Comparison of ENCODE assay signal across 1 cellular context in the genomic region with DNA sequence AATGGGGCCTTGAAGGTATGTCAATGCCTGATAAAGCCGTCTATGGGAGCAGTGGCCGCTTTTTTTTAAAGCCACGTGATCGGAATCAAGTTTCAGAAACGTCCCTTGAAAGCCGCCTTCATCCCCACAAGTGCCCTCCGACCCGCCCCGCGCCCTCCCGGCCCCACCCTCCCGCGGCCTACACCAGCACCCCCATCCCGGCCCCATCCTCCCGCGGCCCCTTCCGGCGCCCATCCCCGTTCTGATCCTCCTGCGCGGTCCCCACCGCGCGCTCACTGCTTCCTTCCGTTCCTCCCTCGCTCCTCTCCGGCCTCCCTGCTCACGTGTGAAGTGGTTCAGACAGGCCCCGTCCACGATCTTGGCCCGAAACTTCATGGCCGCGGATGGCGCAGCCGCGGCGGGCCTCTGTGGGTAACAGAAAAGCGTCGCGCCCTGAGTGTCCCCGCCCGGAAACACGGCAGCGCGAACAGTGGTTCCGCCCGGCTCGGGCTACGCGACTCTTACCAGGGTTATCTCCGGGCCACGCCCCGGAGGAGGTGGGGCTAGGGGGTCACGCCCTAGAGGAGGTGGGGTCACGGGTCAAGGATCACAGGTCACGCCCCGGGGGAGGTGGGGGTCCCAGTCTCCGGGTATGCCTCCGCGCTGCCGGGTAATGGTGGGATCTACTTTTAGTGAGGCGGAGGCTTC.
TF ChIP-seq lines count a peak whose summit lies in the region.

Gene HUS1 (minus strand): TSS at position 471 of the 687 bp plus-strand sequence. CDS start 96 bp downstream, at position 375.

TF ChIP-seq in HepG2, 621 proteins besides CTCF, POLR2A, EP300 and RAD21 (continued from another document and continues in another):
- TF ChIP-seq, protein P1, sequence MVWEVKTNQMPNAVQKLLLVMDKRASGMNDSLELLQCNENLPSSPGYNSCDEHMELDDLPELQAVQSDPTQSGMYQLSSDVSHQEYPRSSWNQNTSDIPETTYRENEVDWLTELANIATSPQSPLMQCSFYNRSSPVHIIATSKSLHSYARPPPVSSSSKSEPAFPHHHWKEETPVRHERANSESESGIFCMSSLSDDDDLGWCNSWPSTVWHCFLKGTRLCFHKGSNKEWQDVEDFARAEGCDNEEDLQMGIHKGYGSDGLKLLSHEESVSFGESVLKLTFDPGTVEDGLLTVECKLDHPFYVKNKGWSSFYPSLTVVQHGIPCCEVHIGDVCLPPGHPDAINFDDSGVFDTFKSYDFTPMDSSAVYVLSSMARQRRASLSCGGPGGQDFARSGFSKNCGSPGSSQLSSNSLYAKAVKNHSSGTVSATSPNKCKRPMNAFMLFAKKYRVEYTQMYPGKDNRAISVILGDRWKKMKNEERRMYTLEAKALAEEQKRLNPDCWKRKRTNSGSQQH (CRISPR knock-in tag; IDR thresholded peaks at IDR 0.05; ENCODE audit: low read depth), result peak; percentile 92
- TF ChIP-seq ZNF780A (CRISPR knock-in tag; IDR thresholded peaks at IDR 0.05) (no peak), SP4 (CRISPR knock-in tag; IDR thresholded peaks at IDR 0.05) (peak; percentile 95), ZSCAN9 (CRISPR knock-in tag; IDR thresholded peaks at IDR 0.05; ENCODE audit: borderline replicate concordance) (peak; percentile 44; the same call in 1 of the 2 replicates), ZNF563 (CRISPR knock-in tag; IDR thresholded peaks at IDR 0.05) (peak; percentile 82; the same call in 1 of the 2 replicates), ZNF331 (CRISPR knock-in tag; IDR thresholded peaks at IDR 0.05) (peak; percentile 84), DNMT1 (CRISPR knock-in tag; IDR thresholded peaks at IDR 0.05) (peak; percentile 83), NAIF1 (CRISPR knock-in tag; IDR thresholded peaks at IDR 0.05; ENCODE audit: borderline replicate concordance) (peak; percentile 48; the same call in 1 of the 2 replicates), ZNF543 (CRISPR knock-in tag; IDR thresholded peaks at IDR 0.05) (peak; percentile 93; the same call in 1 of the 2 replicates), ZNF251 (CRISPR knock-in tag; IDR thresholded peaks at IDR 0.05) (no peak), CSRNP2 (CRISPR knock-in tag; conservative IDR thresholded peaks at IDR 0.05; ENCODE audit: low read depth) (0 out of 2 replicates have a peak, but pooled peaks have one; percentile 10), GTF2F1 (IDR thresholded peaks at IDR 0.05; ENCODE audit: low read length) (0 out of 2 replicates have a peak, but pooled peaks have one; percentile 32), ZNF496 (CRISPR knock-in tag; IDR thresholded peaks at IDR 0.05; ENCODE audit: insufficient replicate concordance) (no peak), MAFK (conservative IDR thresholded peaks at IDR 0.05 in 1 of 2, IDR thresholded peaks at IDR 0.05 in 1 of 2; ENCODE audit: low read length in 2 of 2) (no peak), AKNA (CRISPR knock-in tag; IDR thresholded peaks at IDR 0.05; ENCODE audit: borderline replicate concordance) (no peak), CENPT (CRISPR knock-in tag; IDR thresholded peaks at IDR 0.05; ENCODE audit: low read depth) (no peak), JARID2 (CRISPR knock-in tag; IDR thresholded peaks at IDR 0.05; ENCODE audit: insufficient replicate concordance) (no peak), KMT2B (CRISPR knock-in tag; IDR thresholded peaks at IDR 0.05) (peak; percentile 87), ZFP36L2 (CRISPR knock-in tag; IDR thresholded peaks at IDR 0.05) (no peak), ZNF589 (CRISPR knock-in tag; conservative IDR thresholded peaks at IDR 0.05) (peak; percentile 43; the same call in 1 of the 2 replicates), ZNF841 (CRISPR knock-in tag; IDR thresholded peaks at IDR 0.05; ENCODE audit: borderline replicate concordance) (no peak), NCOA1 (CRISPR knock-in tag; IDR thresholded peaks at IDR 0.05) (0 out of 2 replicates have a peak, but pooled peaks have one; percentile 57), ZNF816 (CRISPR knock-in tag; IDR thresholded peaks at IDR 0.05; ENCODE audit: borderline replicate concordance) (peak; percentile 96), SMARCE1 (IDR thresholded peaks at IDR 0.05; ENCODE audit: borderline replicate concordance) (no peak), ZNF749 (CRISPR knock-in tag; IDR thresholded peaks at IDR 0.05; ENCODE audit: borderline replicate concordance) (peak; percentile 57; the same call in 1 of the 2 replicates), PBX2 (CRISPR knock-in tag; IDR thresholded peaks at IDR 0.05) (no peak), AHR (CRISPR knock-in tag; IDR thresholded peaks at IDR 0.05) (peak; percentile 94), ZNF17 (CRISPR knock-in tag; IDR thresholded peaks at IDR 0.05) (no peak), AGO1 (IDR thresholded peaks at IDR 0.05; ENCODE audit: low read depth, low read length, poor library complexity, severe bottlenecking) (no peak), FOSL2 (CRISPR knock-in tag; IDR thresholded peaks at IDR 0.05) (peak; percentile 76), ZBTB7A (CRISPR knock-in tag; IDR thresholded peaks at IDR 0.05) (peak; percentile 72; the same call in 1 of the 2 replicates), SNRNP70 (IDR thresholded peaks at IDR 0.05; ENCODE audit: low read depth, low read length) (no peak), ATF7 (IDR thresholded peaks at IDR 0.05) (no peak), ATF7 (CRISPR knock-in tag; IDR thresholded peaks at IDR 0.05) (peak; percentile 82; the same call in 1 of the 2 replicates), SP5 (CRISPR knock-in tag; IDR thresholded peaks at IDR 0.05; ENCODE audit: borderline replicate concordance, low read depth) (peak; percentile 77; the same call in 1 of the 2 replicates), ZNF562 (CRISPR knock-in tag; IDR thresholded peaks at IDR 0.05; ENCODE audit: borderline replicate concordance) (no peak), SP140L (CRISPR knock-in tag; IDR thresholded peaks at IDR 0.05; ENCODE audit: borderline replicate concordance) (peak; percentile 69; the same call in 1 of the 2 replicates), ZNF556 (CRISPR knock-in tag; IDR thresholded peaks at IDR 0.05; ENCODE audit: borderline replicate concordance) (peak; percentile 98), MYPOP (CRISPR knock-in tag; IDR thresholded peaks at IDR 0.05) (peak; percentile 61; the same call in 1 of the 2 replicates), TSC22D2 (CRISPR knock-in tag; IDR thresholded peaks at IDR 0.05; ENCODE audit: borderline replicate concordance) (peak; percentile 86; the same call in 1 of the 2 replicates), ZFP36L1 (CRISPR knock-in tag; IDR thresholded peaks at IDR 0.05) (no peak), ZNF44 (CRISPR knock-in tag; IDR thresholded peaks at IDR 0.05) (no peak), ZMAT3 (CRISPR knock-in tag; conservative IDR thresholded peaks at IDR 0.05) (peak; percentile 78), ZNF264 (CRISPR knock-in tag; IDR thresholded peaks at IDR 0.05) (peak; percentile 59; the same call in 1 of the 2 replicates), ZNF792 (CRISPR knock-in tag; IDR thresholded peaks at IDR 0.05) (peak; percentile 81; the same call in 1 of the 2 replicates), ZSCAN12 (CRISPR knock-in tag; IDR thresholded peaks at IDR 0.05) (no peak), ZNF343 (CRISPR knock-in tag; IDR thresholded peaks at IDR 0.05) (peak; percentile 90), FOXK2 (IDR thresholded peaks at IDR 0.05) (no peak; the same call in 1 of the 2 replicates), ZMYM3 (CRISPR knock-in tag; IDR thresholded peaks at IDR 0.05) (peak; percentile 48; the same call in 1 of the 2 replicates)
- TF ChIP-seq, protein P2, sequence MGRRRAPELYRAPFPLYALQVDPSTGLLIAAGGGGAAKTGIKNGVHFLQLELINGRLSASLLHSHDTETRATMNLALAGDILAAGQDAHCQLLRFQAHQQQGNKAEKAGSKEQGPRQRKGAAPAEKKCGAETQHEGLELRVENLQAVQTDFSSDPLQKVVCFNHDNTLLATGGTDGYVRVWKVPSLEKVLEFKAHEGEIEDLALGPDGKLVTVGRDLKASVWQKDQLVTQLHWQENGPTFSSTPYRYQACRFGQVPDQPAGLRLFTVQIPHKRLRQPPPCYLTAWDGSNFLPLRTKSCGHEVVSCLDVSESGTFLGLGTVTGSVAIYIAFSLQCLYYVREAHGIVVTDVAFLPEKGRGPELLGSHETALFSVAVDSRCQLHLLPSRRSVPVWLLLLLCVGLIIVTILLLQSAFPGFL (CRISPR knock-in tag; IDR thresholded peaks at IDR 0.05), result 0 out of 2 replicates have a peak, but pooled peaks have one; percentile 23
- TF ChIP-seq, protein P3, sequence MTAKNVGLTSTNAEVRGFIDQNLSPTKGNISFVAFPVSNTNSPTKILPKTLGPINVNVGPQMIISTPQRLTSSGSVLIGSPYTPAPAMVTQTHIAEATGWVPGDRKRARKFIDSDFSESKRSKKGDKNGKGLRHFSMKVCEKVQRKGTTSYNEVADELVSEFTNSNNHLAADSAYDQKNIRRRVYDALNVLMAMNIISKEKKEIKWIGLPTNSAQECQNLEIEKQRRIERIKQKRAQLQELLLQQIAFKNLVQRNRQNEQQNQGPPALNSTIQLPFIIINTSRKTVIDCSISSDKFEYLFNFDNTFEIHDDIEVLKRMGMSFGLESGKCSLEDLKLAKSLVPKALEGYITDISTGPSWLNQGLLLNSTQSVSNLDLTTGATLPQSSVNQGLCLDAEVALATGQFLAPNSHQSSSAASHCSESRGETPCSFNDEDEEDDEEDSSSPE (CRISPR knock-in tag; IDR thresholded peaks at IDR 0.05), result peak; percentile 75
- TF ChIP-seq, protein P4, sequence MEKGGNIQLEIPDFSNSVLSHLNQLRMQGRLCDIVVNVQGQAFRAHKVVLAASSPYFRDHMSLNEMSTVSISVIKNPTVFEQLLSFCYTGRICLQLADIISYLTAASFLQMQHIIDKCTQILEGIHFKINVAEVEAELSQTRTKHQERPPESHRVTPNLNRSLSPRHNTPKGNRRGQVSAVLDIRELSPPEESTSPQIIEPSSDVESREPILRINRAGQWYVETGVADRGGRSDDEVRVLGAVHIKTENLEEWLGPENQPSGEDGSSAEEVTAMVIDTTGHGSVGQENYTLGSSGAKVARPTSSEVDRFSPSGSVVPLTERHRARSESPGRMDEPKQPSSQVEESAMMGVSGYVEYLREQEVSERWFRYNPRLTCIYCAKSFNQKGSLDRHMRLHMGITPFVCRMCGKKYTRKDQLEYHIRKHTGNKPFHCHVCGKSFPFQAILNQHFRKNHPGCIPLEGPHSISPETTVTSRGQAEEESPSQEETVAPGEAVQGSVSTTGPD (CRISPR knock-in tag; IDR thresholded peaks at IDR 0.05), result no peak
